ENCODE assay signal across 16 cellular contexts in genomic region chr16:90042946-90043514, GRCh38. TPM values are rescaled to one million over a fixed set of nuclear protein-coding genes. Genes with fewer than 3 reads are reported as not detected.
DNase-seq lines count a peak whose midpoint lies in the region; TF ChIP-seq lines count a peak whose summit lies in the region.
"Had no signal": no experiment of that assay in that cellular context is flagged by ENCODE, and none has a peak within 500 bp of the region (broad histone marks: within the 10 kb centered on the region; RNA-seq: fewer than 3 reads in every experiment).

No MANE protein-coding gene starts in this region.

- H3K36me3 ChIP-seq in breast epithelium (peaks cover under 1% of the 10 kb centered on the region), mammary epithelial cell (ENCODE audit: insufficient read depth, low read length) (peaks cover 5% of the 10 kb centered on the region), esophagus (ENCODE audit: control insufficient read depth in 2 of 2, insufficient read depth in 2 of 2, low read length in 1 of 2) (peaks cover 0 to 35% of the 10 kb centered on the region in 2 donors), suprapubic skin (peaks cover 22% of the 10 kb centered on the region), A673 (ENCODE audit: insufficient read depth, low read length, poor library complexity, severe bottlenecking) (peaks cover 18% of the 10 kb centered on the region)

- TF ChIP-seq POLR2A in breast epithelium (IDR thresholded peaks at IDR 0.05) (no peak), suprapubic skin (IDR thresholded peaks at IDR 0.05) (no peak)

- H3K4me1 ChIP-seq in breast epithelium (peaks cover 4 to 6% of the 10 kb centered on the region in 2 donors), mammary epithelial cell (ENCODE audit: insufficient read depth, low read length) (peaks cover 29% of the 10 kb centered on the region), esophagus (ENCODE audit: control insufficient read depth in 2 of 2, insufficient read depth in 2 of 2, low read length in 1 of 2) (peaks cover 2 to 36% of the 10 kb centered on the region in 2 donors), suprapubic skin (peaks cover 30% of the 10 kb centered on the region), A673 (ENCODE audit: insufficient read depth, low read length, poor library complexity, severe bottlenecking) (peaks cover 10% of the 10 kb centered on the region)

- no peak overlapping the region for H3K9ac ChIP-seq in mammary epithelial cell (ENCODE audit: insufficient read depth, low read length)
- H3K9ac ChIP-seq: BLaER1 had no signal

- H4K20me1 ChIP-seq in mammary epithelial cell (ENCODE audit: insufficient read depth, low read length) = no peaks in the 10 kb centered on the region
- H4K20me1 ChIP-seq: BLaER1 had no signal

- TF ChIP-seq EP300 in suprapubic skin (IDR thresholded peaks at IDR 0.05) = no peak

- intact Hi-C loops in breast epithelium (cut with DNase I; ENCODE audit: low total_unique reads) = no loop called here
- intact Hi-C loops in mammary epithelial cell (cut with micrococcal nuclease) = no loop called here
- intact Hi-C loops in A673 (cut with micrococcal nuclease; ENCODE audit: unreplicated experiment) = no loop called here

- DNase-seq in breast epithelium (ENCODE audit: low spot score in 2 of 2) (peak in 1 of 2 donors; percentile 37), mammary epithelial cell (no peak), suprapubic skin (ENCODE audit: low spot score in 2 of 2) (no peak), DMS 273 (lab: John Stamatoyannopoulos, UW; ENCODE audit: unreplicated experiment) (no peak), A673 (ENCODE audit: low spot score) (no peak), NCI-H1694 (lab: John Stamatoyannopoulos, UW) (no peak)
- DNase-seq: AML-193; CD4-positive, CD25-positive, alpha-beta regulatory T cell; DND-41; GDM1; H9; Karpas-422 had no signal

- BruUV-seq in mammary epithelial cell (replicated peaks; lab: Mats Ljungman, UMichigan) (no TSS peak), A673 (replicated peaks; lab: Mats Ljungman, UMichigan) (no TSS peak)

- no peaks in the 10 kb centered on the region for H3K79me2 ChIP-seq in mammary epithelial cell (ENCODE audit: insufficient read depth, low read length)

- peak overlapping the region; percentile 10 to 78 for H3K27ac ChIP-seq in breast epithelium
- no peak overlapping the region for H3K27ac ChIP-seq in mammary epithelial cell (ENCODE audit: insufficient read depth, low read depth, low read length)
- peak overlapping the region; percentile 69 to 81 for H3K27ac ChIP-seq in esophagus (ENCODE audit: low read depth in 2 of 2, low read length in 1 of 2)
- H3K27ac ChIP-seq in suprapubic skin = peak overlapping the region; percentile 1
- H3K27ac ChIP-seq in A673 (ENCODE audit: low read depth, low read length, poor library complexity, severe bottlenecking) = no peak overlapping the region
- H3K27ac ChIP-seq: BLaER1, HL-60 had no signal

- in situ Hi-C loops in mammary epithelial cell (cut with MboI; ENCODE audit: low sequenced_read_pairs in 2 of 2) = no loop called here

- WGBS in mammary epithelial cell (ENCODE audit: low coverage, missing lambda C conversion rate) = 81% methylated on average over 9 of the region's 19 CpGs
- WGBS in esophagus, 2 donors = 82 to 87% methylated on average over 19 of the region's 19 CpGs
- 87% methylated on average over 17 of the region's 19 CpGs for WGBS in suprapubic skin

- no peak overlapping the region for H3K4me3 ChIP-seq in breast epithelium
- H3K4me3 ChIP-seq in mammary epithelial cell (replicated peaks in 1 of 3; ENCODE audit: insufficient read depth in 1 of 3, low read depth in 2 of 3, low read length in 3 of 3) = no peak overlapping the region
- no peak overlapping the region for H3K4me3 ChIP-seq in esophagus (ENCODE audit: low read depth in 1 of 2, low read length in 2 of 2)
- no peak overlapping the region for H3K4me3 ChIP-seq in suprapubic skin
- no peak overlapping the region for H3K4me3 ChIP-seq in A673 (ENCODE audit: low read depth, low read length, poor library complexity, severe bottlenecking)
- H3K4me3 ChIP-seq: BLaER1, GM23338 had no signal

- CTCF ChIA-PET in mammary epithelial cell (lab: Charles Lee; ENCODE audit: low non-redundant PET) = no interaction called here
- CTCF ChIA-PET in A673 (lab: Charles Lee) = no interaction called here

- no peaks in the 10 kb centered on the region for H3K27me3 ChIP-seq in breast epithelium
- H3K27me3 ChIP-seq in mammary epithelial cell (ENCODE audit: insufficient read depth, low read length) = no peaks in the 10 kb centered on the region
- no peaks in the 10 kb centered on the region for H3K27me3 ChIP-seq in esophagus (ENCODE audit: control insufficient read depth in 1 of 2, insufficient read depth in 2 of 2, low read length in 2 of 2)
- peaks cover 7% of the 10 kb centered on the region for H3K27me3 ChIP-seq in suprapubic skin
- H3K27me3 ChIP-seq in A673 (replicated peaks; ENCODE audit: insufficient read depth, low read depth, low read length, poor library complexity) = no peaks in the 10 kb centered on the region
- H3K27me3 ChIP-seq: BLaER1 had no signal

- H3K4me2 ChIP-seq in mammary epithelial cell (ENCODE audit: insufficient read depth, low read depth, low read length) = no peak overlapping the region
- H3K4me2 ChIP-seq: GM23338 had no signal

- TF ChIP-seq CTCF in breast epithelium (IDR thresholded peaks at IDR 0.05) = no peak
- TF ChIP-seq CTCF in mammary epithelial cell (conservative IDR thresholded peaks at IDR 0.05 in 1 of 2, IDR thresholded peaks at IDR 0.05 in 1 of 2; ENCODE audit: extremely low read depth in 1 of 2, insufficient read depth in 1 of 2, low read depth in 1 of 2, low read length in 2 of 2) = no peak
- TF ChIP-seq CTCF in suprapubic skin (IDR thresholded peaks at IDR 0.05) = no peak
- no peak for TF ChIP-seq CTCF in A673 (conservative IDR thresholded peaks at IDR 0.05; ENCODE audit: low read depth, low read length)

- H2AFZ ChIP-seq in mammary epithelial cell (ENCODE audit: low read depth, low read length) = no peak overlapping the region
- H2AFZ ChIP-seq: GM23338 had no signal

- H3K9me3 ChIP-seq in breast epithelium (no peaks in the 10 kb centered on the region), mammary epithelial cell (replicated peaks; ENCODE audit: insufficient read depth, low read length) (no peaks in the 10 kb centered on the region), esophagus (ENCODE audit: control insufficient read depth in 2 of 2, insufficient read depth in 1 of 2, low read depth in 1 of 2, low read length in 1 of 2) (no peaks in the 10 kb centered on the region), suprapubic skin (no peaks in the 10 kb centered on the region), A673 (ENCODE audit: low read depth, low read length, poor library complexity, severe bottlenecking) (no peaks in the 10 kb centered on the region)
- H3K9me3 ChIP-seq: BLaER1 had no signal

- POLR2A ChIA-PET in A673 (lab: Charles Lee; ENCODE audit: low non-redundant PET) = no interaction called here

- dilution Hi-C loops in mammary epithelial cell (cut with HindIII; ENCODE audit: low sequenced_read_pairs) = loop anchor here (5.0 kb wide), 2 partner anchors 71 to 121 kb away; partner anchors contain the start of gene TUBB3

RNA-seq across cellular contexts. Expression of gene DBNDD1, which starts 23.8 kb away (rescaled TPM):
- total RNA-seq in breast epithelium (1 to 10 TPM; 3.7 to 7.9 (median 6.0) TPM), mammary epithelial cell (1 to 10 TPM; 3.5 to 4.1 TPM), suprapubic skin (1 to 10 TPM; 1.2 to 7.5 (median 4.5) TPM), A673 (2021) (24.6 and 31.9 TPM in 2 replicates)
- polyA plus RNA-seq in mammary epithelial cell (3.9 TPM), esophagus (10 to 100 TPM; 17.9 TPM)
- 0.57 TPM for polyA minus RNA-seq in mammary epithelial cell

RNA-seq across cellular contexts. Expression of gene PRDM7, which starts 34.1 kb away (rescaled TPM):
- total RNA-seq in breast epithelium (not detected), mammary epithelial cell (not detected), suprapubic skin (not detected), A673 (2021) (not detected in 2 replicates)
- polyA plus RNA-seq in mammary epithelial cell (not detected), esophagus (not detected)
- not detected for polyA minus RNA-seq in mammary epithelial cell
- total RNA-seq: CD4-positive, CD25-positive, alpha-beta regulatory T cell; GM23338; H9 had no signal
- polyA plus RNA-seq: CD4-positive, CD25-positive, alpha-beta regulatory T cell had no signal

Comparison
In these comparisons a context has a peak if more than half of its experiments do, and no peak if none do; other contexts are left out.
1. H3K27ac ChIP-seq: peak in breast epithelium (2 of 2), esophagus (2 of 2) and suprapubic skin (single experiment); none in mammary epithelial cell (single experiment) and A673 (single experiment).